Comparison of ENCODE assay signal across 8 cellular contexts in genomic region chr17:61863801-61864126, GRCh38. TPM values are rescaled to one million over a fixed set of nuclear protein-coding genes. Genes with fewer than 3 reads are reported as not detected.
DNase-seq lines count a peak whose midpoint lies in the region; ATAC-seq lines count a peak whose summit lies in the region.

No MANE protein-coding gene starts in this region.

- no peaks in the 10 kb centered on the region for H3K9me3 ChIP-seq in iPS-20b (ENCODE audit: insufficient read depth, low read depth, low read length)
- no peaks in the 10 kb centered on the region for H3K9me3 ChIP-seq in stomach smooth muscle (ENCODE audit: control insufficient read depth in 2 of 2, low read length in 2 of 2)

- peak overlapping the region; percentile 96 for H3K4me3 Mint-ChIP-seq in activated naive CD8-positive, alpha-beta T cell treated with anti-CD3 and anti-CD28 coated beads for 36 hours

- peaks cover 25% of the 10 kb centered on the region for H3K4me1 Mint-ChIP-seq in activated naive CD8-positive, alpha-beta T cell treated with anti-CD3 and anti-CD28 coated beads for 36 hours

- ATAC-seq in GM19328 (IDR thresholded peaks at IDR 0.05; ENCODE audit: unreplicated experiment) (peak; percentile 17), HG03097 (IDR thresholded peaks at IDR 0.05; ENCODE audit: low FRiP score, unreplicated experiment) (peak; percentile 26), GM19397 (IDR thresholded peaks at IDR 0.05; ENCODE audit: unreplicated experiment) (no peak)

- H3K27ac Mint-ChIP-seq in activated naive CD8-positive, alpha-beta T cell treated with anti-CD3 and anti-CD28 coated beads for 36 hours: peak overlapping the region; percentile 95

- H3K9ac ChIP-seq in iPS-20b (ENCODE audit: low read depth, low read length) (peak overlapping the region; percentile 97), stomach smooth muscle (ENCODE audit: low read length in 2 of 2) (peak overlapping the region; percentile 58 to 80)

- H3K4me1 ChIP-seq in iPS-20b (ENCODE audit: insufficient read depth, low read length) (peaks cover 6% of the 10 kb centered on the region), stomach smooth muscle (ENCODE audit: control insufficient read depth, insufficient read depth, low read length) (peaks cover 6% of the 10 kb centered on the region)

- H3K27ac ChIP-seq in iPS-20b (ENCODE audit: low read length) (peak overlapping the region; percentile 20), stomach smooth muscle (ENCODE audit: low read length) (peak overlapping the region; percentile 65)

- peaks cover 41% of the 10 kb centered on the region for H3K36me3 ChIP-seq in iPS-20b (ENCODE audit: insufficient read depth, low read depth, low read length)
- H3K36me3 ChIP-seq in stomach smooth muscle (ENCODE audit: control insufficient read depth in 2 of 2, insufficient read depth in 2 of 2, low read length in 2 of 2): peaks cover 0 to 4% of the 10 kb centered on the region in 2 donors

- peaks cover 12% of the 10 kb centered on the region for H3K36me3 Mint-ChIP-seq in activated naive CD8-positive, alpha-beta T cell treated with anti-CD3 and anti-CD28 coated beads for 36 hours

- peak overlapping the region; percentile 93 for H3K4me3 ChIP-seq in iPS-20b (ENCODE audit: low read length)
- H3K4me3 ChIP-seq in stomach smooth muscle (ENCODE audit: low read length in 2 of 2): peak overlapping the region; percentile 82

- H3K9me3 Mint-ChIP-seq in activated naive CD8-positive, alpha-beta T cell treated with anti-CD3 and anti-CD28 coated beads for 36 hours: no peaks in the 10 kb centered on the region

- no peaks in the 10 kb centered on the region for H3K27me3 Mint-ChIP-seq in activated naive CD8-positive, alpha-beta T cell treated with anti-CD3 and anti-CD28 coated beads for 36 hours

- H3K27me3 ChIP-seq in iPS-20b (ENCODE audit: insufficient read depth, low read length) (no peaks in the 10 kb centered on the region), stomach smooth muscle (ENCODE audit: control insufficient read depth in 1 of 2, insufficient read depth in 2 of 2, low read length in 2 of 2) (no peaks in the 10 kb centered on the region)

- no peak for DNase-seq in activated naive CD8-positive, alpha-beta T cell treated with anti-CD3 and anti-CD28 coated beads for 36 hours
- DNase-seq in cerebellar nuclear complex (lab: John Stamatoyannopoulos, UW) (no peak), GDM1 (lab: John Stamatoyannopoulos, UW) (no peak)

RNA-seq across cellular contexts. Expression of gene BRIP1, which starts 0.4 kb away (rescaled TPM):
- 10 to 100 TPM; 16.6 to 17.0 TPM for total RNA-seq in activated naive CD8-positive, alpha-beta T cell treated with anti-CD3 and anti-CD28 coated beads for 36 hours
